ENCODE assay signal across 8 cellular contexts in the genomic region with DNA sequence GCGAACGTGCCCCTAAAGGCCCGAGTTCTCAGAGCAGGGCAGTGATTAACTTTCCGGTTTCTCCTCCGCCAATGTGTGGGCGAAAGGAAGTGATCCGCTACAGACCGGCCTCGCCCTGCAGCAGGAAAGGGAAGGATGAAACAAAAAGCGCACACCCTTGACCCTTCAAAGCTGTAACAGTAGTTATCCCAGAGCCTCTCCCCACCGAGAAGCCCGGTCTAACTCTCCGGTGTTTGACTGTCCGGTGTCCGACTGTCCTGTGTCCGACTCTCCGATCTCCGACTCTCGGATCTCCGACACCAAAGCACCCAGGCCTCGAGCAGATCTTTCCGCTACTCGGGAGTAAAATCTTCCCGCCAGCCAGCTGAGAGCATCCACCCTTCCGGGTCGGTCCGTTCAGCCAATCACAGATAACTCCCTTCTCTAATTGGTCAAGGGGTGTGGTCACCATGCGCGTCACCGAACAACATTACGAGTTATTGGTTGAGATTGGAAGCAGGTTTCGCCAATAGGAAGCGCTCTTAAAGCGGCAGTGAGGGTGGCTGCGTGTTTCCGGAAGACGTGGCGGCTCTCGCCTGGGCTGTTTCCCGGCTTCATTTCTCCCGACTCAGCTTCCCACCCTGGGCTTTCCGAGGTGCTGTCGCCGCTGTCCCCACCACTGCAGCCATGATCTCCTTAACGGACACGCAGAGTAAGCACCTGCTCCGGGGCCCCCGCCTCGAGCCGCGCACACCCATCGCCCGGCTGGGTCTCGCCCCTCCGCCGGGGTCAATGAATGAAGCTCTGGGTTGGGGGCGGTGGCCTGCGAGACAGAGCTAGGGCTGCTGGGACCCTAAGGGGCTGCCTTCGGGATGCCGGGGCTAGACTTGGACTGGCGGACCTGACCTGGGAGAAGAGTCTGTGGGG. TPM values are rescaled to one million over a fixed set of nuclear protein-coding genes. Genes with fewer than 3 reads are reported as not detected.
DNase-seq lines count a peak whose midpoint lies in the region; ATAC-seq and TF ChIP-seq lines count a peak whose summit lies in the region.

A gene with protein sequence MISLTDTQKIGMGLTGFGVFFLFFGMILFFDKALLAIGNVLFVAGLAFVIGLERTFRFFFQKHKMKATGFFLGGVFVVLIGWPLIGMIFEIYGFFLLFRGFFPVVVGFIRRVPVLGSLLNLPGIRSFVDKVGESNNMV (plus strand): TSS at position 532 of the 906 bp plus-strand sequence. CDS start 135 bp downstream, at position 667.
A gene with protein sequence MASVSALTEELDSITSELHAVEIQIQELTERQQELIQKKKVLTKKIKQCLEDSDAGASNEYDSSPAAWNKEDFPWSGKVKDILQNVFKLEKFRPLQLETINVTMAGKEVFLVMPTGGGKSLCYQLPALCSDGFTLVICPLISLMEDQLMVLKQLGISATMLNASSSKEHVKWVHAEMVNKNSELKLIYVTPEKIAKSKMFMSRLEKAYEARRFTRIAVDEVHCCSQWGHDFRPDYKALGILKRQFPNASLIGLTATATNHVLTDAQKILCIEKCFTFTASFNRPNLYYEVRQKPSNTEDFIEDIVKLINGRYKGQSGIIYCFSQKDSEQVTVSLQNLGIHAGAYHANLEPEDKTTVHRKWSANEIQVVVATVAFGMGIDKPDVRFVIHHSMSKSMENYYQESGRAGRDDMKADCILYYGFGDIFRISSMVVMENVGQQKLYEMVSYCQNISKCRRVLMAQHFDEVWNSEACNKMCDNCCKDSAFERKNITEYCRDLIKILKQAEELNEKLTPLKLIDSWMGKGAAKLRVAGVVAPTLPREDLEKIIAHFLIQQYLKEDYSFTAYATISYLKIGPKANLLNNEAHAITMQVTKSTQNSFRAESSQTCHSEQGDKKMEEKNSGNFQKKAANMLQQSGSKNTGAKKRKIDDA (minus strand): TSS at position 378 of the 906 bp plus-strand sequence. CDS start 2,065 bp downstream, outside the sequence.

- peaks cover 26 to 46% of the 10 kb centered on the region in 2 donors for H3K4me1 ChIP-seq in left lung

- peaks cover 3 to 23% of the 10 kb centered on the region in 2 donors for H3K36me3 ChIP-seq in left lung

- intact Hi-C loops in left lung (cut with DNase I): no loop called here

- no peaks in the 10 kb centered on the region for H3K27me3 ChIP-seq in left lung

- H3K27ac ChIP-seq in left lung: peak within 1 kb of the TSS; percentile 87 to 91

- H3K4me3 ChIP-seq in left lung: peak within 1 kb of the TSS; percentile 87 to 93

- TF ChIP-seq CTCF in left lung (IDR thresholded peaks at IDR 0.05): no peak

- H3K9me3 ChIP-seq in left lung: no peaks in the 10 kb centered on the region

- ATAC-seq in GM19397 (IDR thresholded peaks at IDR 0.05; ENCODE audit: unreplicated experiment) (peak; percentile 99), HG03565 (IDR thresholded peaks at IDR 0.05; ENCODE audit: unreplicated experiment) (peak; percentile 99), left lung (peak; percentile 99)

- DNase-seq in CD1c-positive myeloid dendritic cell (ENCODE audit: extremely low spot score) (peak; percentile 98), NCI-H748 treated with DMSO at 0.1 percent for 48 hours (lab: John Stamatoyannopoulos, UW) (peak; percentile 94), dermis microvascular lymphatic vessel endothelial cell (ENCODE audit: low read depth in 2 of 2) (peak; percentile 99), left lung (peak; percentile 87 to 93)
- DNase-seq in activated CD4-positive, alpha-beta T cell treated with anti-CD3 and anti-CD28 coated beads, Interleukin-2, amount 50 U/mL, for 24 hours (ENCODE audit: low read depth in 1 of 2, low spot score in 1 of 2): peak; percentile 67 to 94
- DNase-seq in stimulated activated CD4-positive, alpha-beta T cell treated with anti-CD3 and anti-CD28 coated beads, Interleukin-2, amount 100 ng/mL, for 48 hours: peak; percentile 75 to 80

RNA-seq across cellular contexts. Expression of the first gene that starts in this region (rescaled TPM):
- total RNA-seq in dermis microvascular lymphatic vessel endothelial cell: 18.2 and 28.1 TPM in 2 replicates
- total RNA-seq in left lung: 10 to 100 TPM; 43.8 to 51.9 TPM

RNA-seq across cellular contexts. Expression of the second gene that starts in this region (rescaled TPM):
- total RNA-seq in dermis microvascular lymphatic vessel endothelial cell (76.5 and 95.1 TPM in 2 replicates), left lung (10 to 100 TPM; 34.4 to 42.1 TPM)

Comparison
In these comparisons a context has a peak if more than half of its experiments do, and no peak if none do; other contexts are left out.
1. Peak in every context shown above with its lines: DNase-seq, ATAC-seq, H3K4me3 ChIP-seq and H3K27ac ChIP-seq.